15 cellular contexts compared by ENCODE assay signal in genomic region chr6:37435816-37436215, GRCh38. TPM values are rescaled to one million over a fixed set of nuclear protein-coding genes. Genes with fewer than 3 reads are reported as not detected.
DNase-seq lines count a peak whose midpoint lies in the region; ATAC-seq and TF ChIP-seq lines count a peak whose summit lies in the region.
"Had no signal": no experiment of that assay in that cellular context is flagged by ENCODE, and none has a peak within 500 bp of the region (broad histone marks: within the 10 kb centered on the region; RNA-seq: fewer than 3 reads in every experiment).

No MANE protein-coding gene starts in this region.

- H3K9me3 ChIP-seq in GM23248 (ENCODE audit: low read depth) (no peaks in the 10 kb centered on the region), gastroesophageal sphincter (no peaks in the 10 kb centered on the region)
- H3K9me3 ChIP-seq: BLaER1 treated with 17β-estradiol and CSF1 and Interleukin-3, amounts not matched to agents 10 nM and 100 nM; lower lobe of right lung had no signal

- no peak overlapping the region for H3K4me3 Mint-ChIP-seq in activated CD4-positive, alpha-beta memory T cell treated with anti-CD3 and anti-CD28 coated beads for 36 hours
- peak overlapping the region in 2 of 5 donors; percentile 26 to 47 for H3K4me3 Mint-ChIP-seq in immature natural killer cell

- TF ChIP-seq CTCF in gastroesophageal sphincter (IDR thresholded peaks at IDR 0.05) = no peak

- H3K27ac Mint-ChIP-seq in activated CD4-positive, alpha-beta memory T cell treated with anti-CD3 and anti-CD28 coated beads for 36 hours = peak overlapping the region; percentile 40
- H3K27ac Mint-ChIP-seq in immature natural killer cell = peak overlapping the region in 5 of 6 donors; percentile 20 to 98 (median 62)

- H3K9me2 ChIP-seq in GM23248 (ENCODE audit: insufficient read depth) = no peaks in the 10 kb centered on the region

- H3K4me1 Mint-ChIP-seq in activated CD4-positive, alpha-beta memory T cell treated with anti-CD3 and anti-CD28 coated beads for 36 hours (ENCODE audit: low read depth) = peaks cover 55% of the 10 kb centered on the region
- H3K4me1 Mint-ChIP-seq in immature natural killer cell = peaks cover 29 to 59% of the 10 kb centered on the region in 2 donors

- no peak for ATAC-seq in gastroesophageal sphincter
- ATAC-seq: K562, lower lobe of right lung had no signal

- no peak overlapping the region for H3K9ac ChIP-seq in GM23248
- H3K9ac ChIP-seq: BLaER1 treated with 17β-estradiol and CSF1 and Interleukin-3, amounts not matched to agents 10 nM and 100 nM had no signal

- CTCF ChIA-PET in activated CD4-positive, alpha-beta memory T cell treated with anti-CD3 and anti-CD28 coated beads for 36 hours (lab: Charles Lee) = interaction anchor here (1.3 to 3.3 kb wide), 2 partner anchors 54 to 130 kb away, joined by 3 to 14 read pairs; no protein-coding TSS in a partner anchor

- H3K27me3 ChIP-seq in GM23248 (replicated peaks; ENCODE audit: insufficient read depth) (no peaks in the 10 kb centered on the region), gastroesophageal sphincter (no peaks in the 10 kb centered on the region)
- H3K27me3 ChIP-seq: BLaER1 treated with 17β-estradiol and CSF1 and Interleukin-3, amounts not matched to agents 10 nM and 100 nM had no signal

- no peaks in the 10 kb centered on the region for H3F3A ChIP-seq in GM23248 (ENCODE audit: insufficient read depth)

- H4K20me1 ChIP-seq in GM23248 (ENCODE audit: insufficient read depth) = no peaks in the 10 kb centered on the region

- POLR2A ChIA-PET in activated CD4-positive, alpha-beta memory T cell treated with anti-CD3 and anti-CD28 coated beads for 36 hours (lab: Charles Lee) = no interaction called here

- peaks cover 74% of the 10 kb centered on the region for H3K79me2 ChIP-seq in GM23248 (ENCODE audit: insufficient read depth)

- WGBS in GM23248 (ENCODE audit: low coverage in 1 of 2, low lambda C conversion rate in 2 of 2, missing lambda C conversion rate in 2 of 2), 2 experiments = 96 to 98% methylated on average over 5 of the region's 5 CpGs
- 72 to 97% methylated on average over 5 of the region's 5 CpGs for WGBS in gastroesophageal sphincter (ENCODE audit: low coverage in 1 of 2), 2 donors

- H3K36me3 ChIP-seq in GM23248 (ENCODE audit: low read depth) = 0 out of 2 replicates have a peak, but pooled peaks cover 20% of the 10 kb centered on the region
- H3K36me3 ChIP-seq in gastroesophageal sphincter = peaks cover 0 to 55% of the 10 kb centered on the region in 2 donors

- intact Hi-C loops in activated CD4-positive, alpha-beta memory T cell treated with anti-CD3 and anti-CD28 coated beads for 36 hours (cut with micrococcal nuclease) = loop anchor here (10.0 kb wide), 1 partner anchor 51 kb away; no protein-coding TSS in a partner anchor

- TF ChIP-seq EP300 in gastroesophageal sphincter (IDR thresholded peaks at IDR 0.05) = no peak

- H3K27me3 Mint-ChIP-seq in activated CD4-positive, alpha-beta memory T cell treated with anti-CD3 and anti-CD28 coated beads for 36 hours = no peaks in the 10 kb centered on the region
- peaks cover 10 to 24% (median 19%) of the 10 kb centered on the region in 3 donors for H3K27me3 Mint-ChIP-seq in immature natural killer cell (ENCODE audit: low read depth in 3 of 3)

- peaks cover 38% of the 10 kb centered on the region for H3K36me3 Mint-ChIP-seq in activated CD4-positive, alpha-beta memory T cell treated with anti-CD3 and anti-CD28 coated beads for 36 hours
- H3K36me3 Mint-ChIP-seq in immature natural killer cell = peaks cover 16 to 19% (median 17%) of the 10 kb centered on the region in 3 donors

- in situ Hi-C loops in GM23248 (cut with MboI) = no loop called here

- H3K9me3 Mint-ChIP-seq in activated CD4-positive, alpha-beta memory T cell treated with anti-CD3 and anti-CD28 coated beads for 36 hours = no peaks in the 10 kb centered on the region
- no peaks in the 10 kb centered on the region for H3K9me3 Mint-ChIP-seq in immature natural killer cell

- no peak for TF ChIP-seq POLR2A in gastroesophageal sphincter (IDR thresholded peaks at IDR 0.05)

- DNase-seq in AML-193 (lab: John Stamatoyannopoulos, UW) (peak; percentile 20 to 22), GM23248 (peak; percentile 24), immature natural killer cell (no peak), NCI-H187 (lab: John Stamatoyannopoulos, UW) (no peak), NCI-H226 (no peak)
- DNase-seq in activated CD4-positive, alpha-beta memory T cell treated with anti-CD3 and anti-CD28 coated beads for 36 hours = no peak
- DNase-seq in stimulated activated CD4-positive, alpha-beta T cell treated with anti-CD3 and anti-CD28 coated beads, Interleukin-4, amount 100 ng/mL, for 1 hour = no peak
- DNase-seq: lower lobe of right lung; NCI-H2171 treated with DMSO at 0.1 percent for 48 hours; stimulated activated CD4-positive, alpha-beta T cell treated with anti-CD3 and anti-CD28 coated beads, Interleukin-2, amount 100 ng/mL, for 48 hours; stimulated activated naive CD4-positive, alpha-beta T cell; T-helper 9 cell had no signal

- H3K4me1 ChIP-seq in GM23248 (ENCODE audit: insufficient read depth) (0 out of 2 replicates have a peak, but pooled peaks cover 11% of the 10 kb centered on the region), gastroesophageal sphincter (peaks cover 3 to 48% (median 8%) of the 10 kb centered on the region in 3 donors)

- H3K4me3 ChIP-seq in GM23248 = no peak overlapping the region
- H3K4me3 ChIP-seq in gastroesophageal sphincter = no peak overlapping the region
- H3K4me3 ChIP-seq: BLaER1 treated with 17β-estradiol and CSF1 and Interleukin-3, amounts not matched to agents 10 nM and 100 nM; K562; lower lobe of right lung had no signal

- H2AFZ ChIP-seq in GM23248 = no peak overlapping the region

- no peak overlapping the region for H3K4me2 ChIP-seq in GM23248 (ENCODE audit: unreplicated experiment)

- H3K27ac ChIP-seq in GM23248 (no peak overlapping the region), gastroesophageal sphincter (no peak overlapping the region)
- H3K27ac ChIP-seq: BLaER1 treated with 17β-estradiol and CSF1 and Interleukin-3, amounts not matched to agents 10 nM and 100 nM; lower lobe of right lung had no signal

RNA-seq across cellular contexts. Expression of gene CMTR1, which starts 2.8 kb away (rescaled TPM):
- 37.7 and 46.3 TPM in 2 replicates for total RNA-seq in GM23248 (2014; rRNA removed; shearing (Covaris generic))
- polyA plus RNA-seq in GM23248 (2016; fragmentation: Nextera tagmentation; extraction: Ambion mirVana) = 15.2 and 16.1 TPM in 2 replicates
- 10 to 100 TPM; 69.2 to 70.1 TPM for total RNA-seq in activated CD4-positive, alpha-beta memory T cell treated with anti-CD3 and anti-CD28 coated beads for 36 hours
- 10 to 100 TPM; 15.8 to 29.6 (median 24.0) TPM for polyA plus RNA-seq in immature natural killer cell
- total RNA-seq in gastroesophageal sphincter = 10 to 100 TPM; 35.1 to 49.2 (median 41.4) TPM

Comparison
In these comparisons a context has a peak if more than half of its experiments do, and no peak if none do; other contexts are left out.
1. DNase-seq: peak in AML-193 (2 of 2) and GM23248 (single experiment); none in activated CD4-positive, alpha-beta memory T cell treated with anti-CD3 and anti-CD28 coated beads for 36 hours (single experiment), immature natural killer cell (0 of 3), NCI-H187 (0 of 2), NCI-H226 (single experiment) and stimulated activated CD4-positive, alpha-beta T cell treated with anti-CD3 and anti-CD28 coated beads, Interleukin-4, amount 100 ng/mL, for 1 hour (single experiment).